In genomic region chr9:96566401-96567202, GRCh38 we compare ENCODE assay signal across 1 cellular context.
TF ChIP-seq lines count a peak whose summit lies in the region.

No MANE protein-coding gene starts in this region.

TF ChIP-seq in WTC11, 78 proteins besides CTCF, POLR2A, EP300 and RAD21 (continued from another document and continues in another):
- TF ChIP-seq AR (CRISPR knock-in tag; IDR thresholded peaks at IDR 0.05): no peak
- TF ChIP-seq SMAD3 (CRISPR knock-in tag; IDR thresholded peaks at IDR 0.05; ENCODE audit: borderline replicate concordance): no peak
- no peak for TF ChIP-seq ZNF219 (CRISPR knock-in tag; IDR thresholded peaks at IDR 0.05; ENCODE audit: borderline replicate concordance)
- no peak for TF ChIP-seq ZBTB43 (CRISPR knock-in tag; IDR thresholded peaks at IDR 0.05)
- no peak for TF ChIP-seq CDX4 (CRISPR knock-in tag; IDR thresholded peaks at IDR 0.05; ENCODE audit: borderline replicate concordance)
- no peak; the same call in 1 of the 2 replicates for TF ChIP-seq JUN (CRISPR knock-in tag; IDR thresholded peaks at IDR 0.05)
- no peak for TF ChIP-seq ZBTB21 (CRISPR knock-in tag; IDR thresholded peaks at IDR 0.05; ENCODE audit: borderline replicate concordance)
- 0 out of 2 replicates have a peak, but pooled peaks have one; percentile 28 for TF ChIP-seq MYBL2 (CRISPR knock-in tag; IDR thresholded peaks at IDR 0.05)
- TF ChIP-seq ELF4 (CRISPR knock-in tag; IDR thresholded peaks at IDR 0.05; ENCODE audit: low read depth): no peak
- no peak for TF ChIP-seq HMGA2 (CRISPR knock-in tag; IDR thresholded peaks at IDR 0.05)
- TF ChIP-seq ARID4B (CRISPR knock-in tag; IDR thresholded peaks at IDR 0.05; ENCODE audit: borderline replicate concordance): peak; percentile 71; the same call in 1 of the 2 replicates
- no peak for TF ChIP-seq ZNF232 (CRISPR knock-in tag; IDR thresholded peaks at IDR 0.05)
- no peak for TF ChIP-seq ZNF281 (CRISPR knock-in tag; IDR thresholded peaks at IDR 0.05)
- TF ChIP-seq MLX (CRISPR knock-in tag; IDR thresholded peaks at IDR 0.05): no peak
- TF ChIP-seq MXD4 (CRISPR knock-in tag; IDR thresholded peaks at IDR 0.05; ENCODE audit: borderline replicate concordance): no peak
- TF ChIP-seq ZNF532 (CRISPR knock-in tag; IDR thresholded peaks at IDR 0.05; ENCODE audit: borderline replicate concordance): no peak
- no peak for TF ChIP-seq PRRX2 (CRISPR knock-in tag; IDR thresholded peaks at IDR 0.05)
- no peak for TF ChIP-seq OVOL2 (CRISPR knock-in tag; IDR thresholded peaks at IDR 0.05; ENCODE audit: borderline replicate concordance)
- no peak for TF ChIP-seq ZNF121 (CRISPR knock-in tag; IDR thresholded peaks at IDR 0.05)
- TF ChIP-seq ZNF425 (CRISPR knock-in tag; conservative IDR thresholded peaks at IDR 0.05): no peak
- TF ChIP-seq NFATC4 (CRISPR knock-in tag; IDR thresholded peaks at IDR 0.05): no peak
- no peak for TF ChIP-seq ZNF512 (CRISPR knock-in tag; IDR thresholded peaks at IDR 0.05; ENCODE audit: borderline replicate concordance)
- TF ChIP-seq ETV6 (CRISPR knock-in tag; IDR thresholded peaks at IDR 0.05): no peak
- peak; percentile 49; the same call in 1 of the 2 replicates for TF ChIP-seq E2F5 (CRISPR knock-in tag; IDR thresholded peaks at IDR 0.05)
- peak; percentile 46; the same call in 1 of the 2 replicates for TF ChIP-seq TP53 (CRISPR knock-in tag; IDR thresholded peaks at IDR 0.05)
- no peak for TF ChIP-seq EMX1 (CRISPR knock-in tag; IDR thresholded peaks at IDR 0.05)
- no peak for TF ChIP-seq FOXJ3 (CRISPR knock-in tag; IDR thresholded peaks at IDR 0.05; ENCODE audit: borderline replicate concordance)
